In the genomic region with DNA sequence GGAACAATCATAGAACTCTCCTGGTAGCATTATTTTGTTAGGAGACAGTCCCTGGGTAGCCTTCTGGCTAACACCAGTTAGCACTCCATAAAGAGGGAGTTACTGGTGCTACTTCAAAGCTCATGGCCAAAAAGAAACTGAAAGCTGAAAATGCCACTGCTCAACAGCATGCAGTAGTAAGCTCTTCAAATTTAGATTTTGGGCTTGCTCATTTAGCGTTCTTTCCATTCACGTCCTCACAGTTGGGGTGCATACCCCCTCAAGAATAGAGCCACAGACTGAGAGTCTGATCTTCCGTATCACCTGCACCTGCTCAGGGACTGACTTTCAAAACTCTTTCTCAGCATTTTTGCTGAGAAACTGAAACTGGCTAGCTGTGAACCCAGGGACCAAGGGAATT, we compare ENCODE assay signal across 1 cellular context.
TF ChIP-seq lines count a peak whose summit lies in the region.

No MANE protein-coding gene starts in this region.

TF ChIP-seq in GM23338, 12 proteins besides CTCF, POLR2A, EP300 and RAD21:
- no peak for TF ChIP-seq STAT1 (IDR thresholded peaks at IDR 0.05; ENCODE audit: unreplicated experiment)
- TF ChIP-seq NANOG (IDR thresholded peaks at IDR 0.05; ENCODE audit: borderline replicate concordance), result no peak
- no peak for TF ChIP-seq POLR2AphosphoS5 (IDR thresholded peaks at IDR 0.05; ENCODE audit: low read depth)
- TF ChIP-seq, protein P1, sequence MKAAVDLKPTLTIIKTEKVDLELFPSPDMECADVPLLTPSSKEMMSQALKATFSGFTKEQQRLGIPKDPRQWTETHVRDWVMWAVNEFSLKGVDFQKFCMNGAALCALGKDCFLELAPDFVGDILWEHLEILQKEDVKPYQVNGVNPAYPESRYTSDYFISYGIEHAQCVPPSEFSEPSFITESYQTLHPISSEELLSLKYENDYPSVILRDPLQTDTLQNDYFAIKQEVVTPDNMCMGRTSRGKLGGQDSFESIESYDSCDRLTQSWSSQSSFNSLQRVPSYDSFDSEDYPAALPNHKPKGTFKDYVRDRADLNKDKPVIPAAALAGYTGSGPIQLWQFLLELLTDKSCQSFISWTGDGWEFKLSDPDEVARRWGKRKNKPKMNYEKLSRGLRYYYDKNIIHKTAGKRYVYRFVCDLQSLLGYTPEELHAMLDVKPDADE (IDR thresholded peaks at IDR 0.05), result no peak
- no peak for TF ChIP-seq JUNB (IDR thresholded peaks at IDR 0.05; ENCODE audit: unreplicated experiment)
- TF ChIP-seq, protein P2, sequence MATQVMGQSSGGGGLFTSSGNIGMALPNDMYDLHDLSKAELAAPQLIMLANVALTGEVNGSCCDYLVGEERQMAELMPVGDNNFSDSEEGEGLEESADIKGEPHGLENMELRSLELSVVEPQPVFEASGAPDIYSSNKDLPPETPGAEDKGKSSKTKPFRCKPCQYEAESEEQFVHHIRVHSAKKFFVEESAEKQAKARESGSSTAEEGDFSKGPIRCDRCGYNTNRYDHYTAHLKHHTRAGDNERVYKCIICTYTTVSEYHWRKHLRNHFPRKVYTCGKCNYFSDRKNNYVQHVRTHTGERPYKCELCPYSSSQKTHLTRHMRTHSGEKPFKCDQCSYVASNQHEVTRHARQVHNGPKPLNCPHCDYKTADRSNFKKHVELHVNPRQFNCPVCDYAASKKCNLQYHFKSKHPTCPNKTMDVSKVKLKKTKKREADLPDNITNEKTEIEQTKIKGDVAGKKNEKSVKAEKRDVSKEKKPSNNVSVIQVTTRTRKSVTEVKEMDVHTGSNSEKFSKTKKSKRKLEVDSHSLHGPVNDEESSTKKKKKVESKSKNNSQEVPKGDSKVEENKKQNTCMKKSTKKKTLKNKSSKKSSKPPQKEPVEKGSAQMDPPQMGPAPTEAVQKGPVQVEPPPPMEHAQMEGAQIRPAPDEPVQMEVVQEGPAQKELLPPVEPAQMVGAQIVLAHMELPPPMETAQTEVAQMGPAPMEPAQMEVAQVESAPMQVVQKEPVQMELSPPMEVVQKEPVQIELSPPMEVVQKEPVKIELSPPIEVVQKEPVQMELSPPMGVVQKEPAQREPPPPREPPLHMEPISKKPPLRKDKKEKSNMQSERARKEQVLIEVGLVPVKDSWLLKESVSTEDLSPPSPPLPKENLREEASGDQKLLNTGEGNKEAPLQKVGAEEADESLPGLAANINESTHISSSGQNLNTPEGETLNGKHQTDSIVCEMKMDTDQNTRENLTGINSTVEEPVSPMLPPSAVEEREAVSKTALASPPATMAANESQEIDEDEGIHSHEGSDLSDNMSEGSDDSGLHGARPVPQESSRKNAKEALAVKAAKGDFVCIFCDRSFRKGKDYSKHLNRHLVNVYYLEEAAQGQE (IDR thresholded peaks at IDR 0.05; ENCODE audit: unreplicated experiment), result no peak
- no peak for TF ChIP-seq EZH2 (IDR thresholded peaks at IDR 0.05; ENCODE audit: low read depth, unreplicated experiment)
- TF ChIP-seq EZH2phosphoT487 (IDR thresholded peaks at IDR 0.05; ENCODE audit: unreplicated experiment), result no peak
